1 cellular context compared by ENCODE assay signal in genomic region chr11:117072517-117073218, GRCh38.
TF ChIP-seq lines count a peak whose summit lies in the region.

No MANE protein-coding gene starts in this region.

TF ChIP-seq in K562, 482 proteins besides CTCF, POLR2A, EP300 and RAD21 (continued from another document and continues in another):
- 0 out of 2 replicates have a peak, but pooled peaks have one; percentile 55 for TF ChIP-seq ARID3A (IDR thresholded peaks at IDR 0.05; ENCODE audit: borderline replicate concordance, low read depth, low read length)
- no peak; the same call in 1 of the 2 replicates for TF ChIP-seq STAT5A (IDR thresholded peaks at IDR 0.05; ENCODE audit: borderline replicate concordance, low read length)
- no peak for TF ChIP-seq ZNF431 (CRISPR knock-in tag; IDR thresholded peaks at IDR 0.05)
- no peak for TF ChIP-seq ZNF3 (CRISPR knock-in tag; IDR thresholded peaks at IDR 0.05)
- TF ChIP-seq ATF4 (CRISPR knock-in tag; IDR thresholded peaks at IDR 0.05) = peak; percentile 45; the same call in 1 of the 2 replicates
- TF ChIP-seq NRF1 (conservative IDR thresholded peaks at IDR 0.05 in 1 of 2, IDR thresholded peaks at IDR 0.05 in 1 of 2) = no peak
- TF ChIP-seq CBX1 (IDR thresholded peaks at IDR 0.05; ENCODE audit: low read depth) = no peak
- TF ChIP-seq JUN (IDR thresholded peaks at IDR 0.05; ENCODE audit: borderline replicate concordance, low read depth, low read length) = peak; percentile 98
- TF ChIP-seq JUN (CRISPR knock-in tag; IDR thresholded peaks at IDR 0.05; ENCODE audit: borderline replicate concordance) = no peak
- TF ChIP-seq ARNT (IDR thresholded peaks at IDR 0.05) = peak in 1 of 2 experiments; percentile 55; a peak in 1 of 4 replicates
- TF ChIP-seq PHF21A (IDR thresholded peaks at IDR 0.05; ENCODE audit: borderline replicate concordance, low read depth) = no peak
- TF ChIP-seq ZNF133 (CRISPR knock-in tag; IDR thresholded peaks at IDR 0.05) = no peak
- peak; percentile 31; the same call in 1 of the 2 replicates for TF ChIP-seq GATA2 (CRISPR knock-in tag; IDR thresholded peaks at IDR 0.05)
- TF ChIP-seq ARID4B (CRISPR knock-in tag; IDR thresholded peaks at IDR 0.05) = no peak
- peak; percentile 55; the same call in 1 of the 2 replicates for TF ChIP-seq GATAD2A (IDR thresholded peaks at IDR 0.05)
- no peak for TF ChIP-seq TCFL5 (CRISPR knock-in tag; conservative IDR thresholded peaks at IDR 0.05)
- TF ChIP-seq ZNF253 (CRISPR knock-in tag; conservative IDR thresholded peaks at IDR 0.05) = no peak
- TF ChIP-seq ZBTB43 (CRISPR knock-in tag; IDR thresholded peaks at IDR 0.05) = no peak
- no peak for TF ChIP-seq ZSCAN32 (CRISPR knock-in tag; IDR thresholded peaks at IDR 0.05)
- no peak for TF ChIP-seq XRCC5 (IDR thresholded peaks at IDR 0.05; ENCODE audit: low read depth, low read length)
- TF ChIP-seq BCOR (IDR thresholded peaks at IDR 0.05) = no peak
- TF ChIP-seq TEAD1 (CRISPR knock-in tag; IDR thresholded peaks at IDR 0.05) = peak in 1 of 2 experiments; percentile 70; a peak in 1 of 4 replicates
- no peak for TF ChIP-seq THAP7 (CRISPR knock-in tag; IDR thresholded peaks at IDR 0.05)
- no peak for TF ChIP-seq FOXP1 (CRISPR knock-in tag; IDR thresholded peaks at IDR 0.05)
- TF ChIP-seq CSDE1 (IDR thresholded peaks at IDR 0.05) = no peak
- no peak for TF ChIP-seq NKRF (IDR thresholded peaks at IDR 0.05; ENCODE audit: borderline replicate concordance)
- no peak for TF ChIP-seq ZBTB17 (CRISPR knock-in tag; IDR thresholded peaks at IDR 0.05)
- no peak for TF ChIP-seq ZNF445 (CRISPR knock-in tag; IDR thresholded peaks at IDR 0.05; ENCODE audit: low read depth)
- TF ChIP-seq EWSR1 (IDR thresholded peaks at IDR 0.05; ENCODE audit: borderline replicate concordance, low read depth, partially characterized antibody) = no peak
- no peak for TF ChIP-seq ZNF707 (CRISPR knock-in tag; conservative IDR thresholded peaks at IDR 0.05)
- no peak for TF ChIP-seq GABPB1 (CRISPR knock-in tag; IDR thresholded peaks at IDR 0.05)
- TF ChIP-seq MGA (IDR thresholded peaks at IDR 0.05) = no peak
- TF ChIP-seq NFE2L1 (tag; IDR thresholded peaks at IDR 0.05; ENCODE audit: borderline replicate concordance, low read depth) = peak; percentile 91
- TF ChIP-seq ZNF212 (CRISPR knock-in tag; IDR thresholded peaks at IDR 0.05) = no peak
